13 cellular contexts compared by ENCODE assay signal in the genomic region with DNA sequence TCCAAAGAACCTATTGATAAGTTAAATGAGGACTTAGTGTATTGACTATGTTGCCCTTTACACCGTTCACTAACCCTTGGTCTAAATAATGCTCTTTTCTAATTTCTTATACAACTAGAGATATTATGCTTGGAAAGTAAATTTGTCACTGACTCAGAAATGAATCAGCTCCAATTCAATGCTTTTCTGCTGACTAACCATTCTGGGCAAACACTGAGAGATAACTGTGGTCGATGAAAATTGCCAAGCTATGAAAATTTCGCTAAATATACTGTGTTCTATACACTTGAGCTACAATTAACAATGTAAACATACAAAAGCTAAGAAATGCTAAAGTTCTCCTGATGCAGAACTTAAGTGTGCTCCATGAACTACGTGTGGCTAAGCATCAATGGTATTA. TPM values are rescaled to one million over a fixed set of nuclear protein-coding genes. Genes with fewer than 3 reads are reported as not detected.
A peak's percentile ranks its signal among the peaks of the same experiment; 100 is the strongest.
DNase-seq lines count a peak whose midpoint lies in the region; ATAC-seq, FAIRE-seq and TF ChIP-seq lines count a peak whose summit lies in the region.
"Had no signal": no experiment of that assay in that cellular context is flagged by ENCODE, and none has a peak within 500 bp of the region (broad histone marks: within the 10 kb centered on the region; RNA-seq: fewer than 3 reads in every experiment).

No MANE protein-coding gene starts in this region.

- TF ChIP-seq EP300 in HepG2 (IDR thresholded peaks at IDR 0.05; ENCODE audit: low read depth in 2 of 2, low read length in 2 of 2) (no peak), HepG2 (CRISPR knock-in tag; IDR thresholded peaks at IDR 0.05; ENCODE audit: borderline replicate concordance) (no peak)

- no peak overlapping the region for H3K4me2 ChIP-seq in HepG2 (ENCODE audit: low read depth, low read length)

- ATAC-seq in HepG2 = no peak
- ATAC-seq in GM18873 (IDR thresholded peaks at IDR 0.05; ENCODE audit: low FRiP score, unreplicated experiment) = no peak
- no peak for ATAC-seq in HG03045 (IDR thresholded peaks at IDR 0.05; ENCODE audit: unreplicated experiment)

- no peak overlapping the region for H3K4me3 ChIP-seq in HepG2 (replicated peaks in 1 of 3; ENCODE audit: insufficient read depth in 1 of 3, low read depth in 2 of 3, low read length in 3 of 3)

- H3K36me3 Mint-ChIP-seq in chondrocyte (ENCODE audit: low read depth) = peaks cover 19% of the 10 kb centered on the region
- H3K36me3 Mint-ChIP-seq in activated T-helper 2 cell treated with anti-CD3 and anti-CD28 coated beads, Interferon-gamma antibody, Interleukin-2, Interleukin-4, amounts not matched to agents 10 μg/mL and 5 μg/mL and 100 μg/mL, durations not matched to agents 14 hours and 24 hours and 36 hours (ENCODE audit: low read depth) = peaks cover 36% of the 10 kb centered on the region

- CTCF ChIA-PET in HepG2 (lab: Yijun Ruan, JAX; ENCODE audit: low intra/inter-chr PET ratio, low total read pairs) = no interaction called here

- intact Hi-C loops in HepG2 (cut with micrococcal nuclease; ENCODE audit: unreplicated experiment) = no loop called here
- intact Hi-C loops in activated T-helper 2 cell treated with anti-CD3 and anti-CD28 coated beads, Interferon-gamma antibody, Interleukin-2, Interleukin-4, amounts not matched to agents 10 μg/mL and 5 μg/mL and 100 μg/mL, durations not matched to agents 14 hours and 24 hours and 36 hours (cut with micrococcal nuclease) = no loop called here

- peak; percentile 47 for DNase-seq in AG08396 (ENCODE audit: low spot score)
- peak; percentile 94 for DNase-seq in M059J (ENCODE audit: low read depth)
- no peak for DNase-seq in chondrocyte (ENCODE audit: low spot score)
- DNase-seq in HepG2 (ENCODE audit: low spot score) = peak; percentile 35
- no peak for DNase-seq in activated T-helper 2 cell treated with anti-CD3 and anti-CD28 coated beads, Interferon-gamma antibody, Interleukin-2, Interleukin-4, amounts not matched to agents 10 μg/mL and 5 μg/mL and 100 μg/mL, durations not matched to agents 14 hours and 24 hours and 36 hours (ENCODE audit: low spot score)
- no peak for DNase-seq in activated T-cell treated with anti-CD3 and anti-CD28 coated beads, Interleukin-2, amount 50 U/mL, for 48 hours
- DNase-seq: activated effector memory CD4-positive, alpha-beta T cell treated with Interleukin-2 at 50 U/mL for 16 hours; glutamatergic neuron; NCI-H446; nephron progenitor cell; T1000 had no signal

- no peak overlapping the region for H3K27ac ChIP-seq in HepG2 (ENCODE audit: extremely low read length, insufficient read depth, low read length)

- no peak for TF ChIP-seq POLR2A in HepG2 (IDR thresholded peaks at IDR 0.05; ENCODE audit: insufficient read depth in 1 of 2, low read depth in 2 of 2, low read length in 2 of 2)

- WGBS in HepG2 (ENCODE audit: low lambda C conversion rate) = 76% methylated on average over 4 of the region's 4 CpGs

- H3K4me3 Mint-ChIP-seq in chondrocyte (ENCODE audit: unreplicated experiment) = no peak overlapping the region
- H3K4me3 Mint-ChIP-seq in activated T-helper 2 cell treated with anti-CD3 and anti-CD28 coated beads, Interferon-gamma antibody, Interleukin-2, Interleukin-4, amounts not matched to agents 10 μg/mL and 5 μg/mL and 100 μg/mL, durations not matched to agents 14 hours and 24 hours and 36 hours (ENCODE audit: low read depth) = no peak overlapping the region
- H3K4me3 Mint-ChIP-seq: nephron progenitor cell had no signal

- in situ Hi-C loops in HepG2 (cut with HindIII; ENCODE audit: extremely low pct_ligation_motif_present, low pct_unique_long_range_greater_than_20kb) = no loop called here

- TF ChIP-seq RAD21 in HepG2 (CRISPR knock-in tag; IDR thresholded peaks at IDR 0.05) = no peak

- H3K27me3 Mint-ChIP-seq in chondrocyte (ENCODE audit: low read depth) = no peaks in the 10 kb centered on the region
- no peaks in the 10 kb centered on the region for H3K27me3 Mint-ChIP-seq in activated T-helper 2 cell treated with anti-CD3 and anti-CD28 coated beads, Interferon-gamma antibody, Interleukin-2, Interleukin-4, amounts not matched to agents 10 μg/mL and 5 μg/mL and 100 μg/mL, durations not matched to agents 14 hours and 24 hours and 36 hours (ENCODE audit: low read depth)

- H3K79me2 ChIP-seq in HepG2 (ENCODE audit: insufficient read depth, low read length) = no peaks in the 10 kb centered on the region

- no peaks in the 10 kb centered on the region for H3K27me3 ChIP-seq in HepG2 (ENCODE audit: control insufficient read depth in 1 of 2, insufficient read depth in 2 of 2, low read length in 2 of 2)

- H3K4me1 Mint-ChIP-seq in chondrocyte (ENCODE audit: low read depth) = peaks cover 49% of the 10 kb centered on the region
- peaks cover 2% of the 10 kb centered on the region for H3K4me1 Mint-ChIP-seq in activated T-helper 2 cell treated with anti-CD3 and anti-CD28 coated beads, Interferon-gamma antibody, Interleukin-2, Interleukin-4, amounts not matched to agents 10 μg/mL and 5 μg/mL and 100 μg/mL, durations not matched to agents 14 hours and 24 hours and 36 hours (ENCODE audit: low read depth)

- no peaks in the 10 kb centered on the region for H4K20me1 ChIP-seq in HepG2 (ENCODE audit: insufficient read depth, low read length)

- no TSS peak for BruUV-seq in HepG2 (replicated peaks; lab: Mats Ljungman, UMichigan)

- H3K36me3 ChIP-seq in HepG2 (replicated peaks in 1 of 2; ENCODE audit: control insufficient read depth in 1 of 2, insufficient read depth in 2 of 2, low read length in 2 of 2) = peaks cover 17 to 37% of the 10 kb centered on the region in 2 experiments

- no peak overlapping the region for H2AFZ ChIP-seq in HepG2 (ENCODE audit: low read length)

- H3K9me3 Mint-ChIP-seq in chondrocyte (ENCODE audit: low read depth) = no peaks in the 10 kb centered on the region
- H3K9me3 Mint-ChIP-seq in activated T-helper 2 cell treated with anti-CD3 and anti-CD28 coated beads, Interferon-gamma antibody, Interleukin-2, Interleukin-4, amounts not matched to agents 10 μg/mL and 5 μg/mL and 100 μg/mL, durations not matched to agents 14 hours and 24 hours and 36 hours = no peaks in the 10 kb centered on the region
- H3K9me3 Mint-ChIP-seq: nephron progenitor cell had no signal

- H3K9ac ChIP-seq in HepG2 (ENCODE audit: insufficient read depth, low read depth, low read length) = no peak overlapping the region

- POLR2A ChIA-PET in HepG2 (lab: Yijun Ruan, JAX) = interaction anchor here (0.7 kb wide), 1 partner anchor 47 kb away, joined by 3 read pairs; a partner anchor contains a TSS

- FAIRE-seq in HepG2 (lab: Jason Lieb, UNC) = peak; percentile 53

- no peaks in the 10 kb centered on the region for H3K4me1 ChIP-seq in HepG2 (ENCODE audit: insufficient read depth, low read length)

- no peaks in the 10 kb centered on the region for H3K9me3 ChIP-seq in HepG2 (ENCODE audit: low read length)

- TF ChIP-seq CTCF in chondrocyte (IDR thresholded peaks at IDR 0.05) (no peak), HepG2 (CRISPR knock-in tag; IDR thresholded peaks at IDR 0.05) (no peak)

- H3K27ac Mint-ChIP-seq in chondrocyte (ENCODE audit: unreplicated experiment) = peak overlapping the region; percentile 95
- H3K27ac Mint-ChIP-seq in activated T-helper 2 cell treated with anti-CD3 and anti-CD28 coated beads, Interferon-gamma antibody, Interleukin-2, Interleukin-4, amounts not matched to agents 10 μg/mL and 5 μg/mL and 100 μg/mL, durations not matched to agents 14 hours and 24 hours and 36 hours = no peak overlapping the region
- H3K27ac Mint-ChIP-seq: nephron progenitor cell had no signal

RNA-seq across cellular contexts. Expression of a gene that starts 19.5 kb away (rescaled TPM):
- total RNA-seq in M059J (2014; rRNA removed; shearing (Covaris generic)) = 19.1 and 28.1 TPM in 2 replicates
- total RNA-seq in chondrocyte = 15.3 to 15.4 TPM (median 15.3 TPM) in 3 replicates
- 15.5 and 25.4 TPM in 2 replicates for total RNA-seq in HepG2 (2016; rRNA removed; fragmentation: Illumina TruSeq; extraction: Trizol)
- 1.7 and 1.8 TPM in 2 replicates for total RNA-seq in HepG2 (2016; cell fraction: cytosol; rRNA removed; fragmentation: Illumina TruSeq; extraction: Trizol; ENCODE audit: low read depth)
- 15.4 and 24.0 TPM in 2 replicates for total RNA-seq in HepG2 (2016; cell fraction: insoluble cytoplasmic fraction; rRNA removed; fragmentation: Illumina TruSeq; extraction: Trizol)
- 12.7 and 13.3 TPM in 2 replicates for total RNA-seq in HepG2 (2016; cell fraction: membrane; rRNA removed; fragmentation: Illumina TruSeq; extraction: Trizol)
- 13.0 and 14.6 TPM in 2 replicates for total RNA-seq in HepG2 (2016; cell fraction: nucleus; rRNA removed; fragmentation: Illumina TruSeq; extraction: Trizol)
- 8.7 and 11.4 TPM in 2 replicates for polyA plus RNA-seq in HepG2 (2011; rRNA removed)
- polyA plus RNA-seq in HepG2 (2011; cell fraction: cytosol; rRNA removed) = 5.9 and 7.6 TPM in 2 replicates
- 4.6 and 4.9 TPM in 2 replicates for polyA plus RNA-seq in HepG2 (2011; cell fraction: nucleus; rRNA removed)
- 5.6 and 6.2 TPM in 2 replicates for polyA plus RNA-seq in HepG2 (2012)
- 1.3 and 1.4 TPM in 2 replicates for polyA plus RNA-seq in HepG2 (2016; cell fraction: cytosol; fragmentation: Illumina TruSeq; extraction: Trizol; ENCODE audit: low read depth)
- polyA plus RNA-seq in HepG2 (2016; cell fraction: insoluble cytoplasmic fraction; fragmentation: Illumina TruSeq; extraction: Trizol; ENCODE audit: low read depth) = 24.9 and 25.0 TPM in 2 replicates
- 7.3 and 7.7 TPM in 2 replicates for polyA plus RNA-seq in HepG2 (2016; cell fraction: membrane; fragmentation: Illumina TruSeq; extraction: Trizol; ENCODE audit: low read depth)
- polyA plus RNA-seq in HepG2 (2016; cell fraction: nucleus; fragmentation: Illumina TruSeq; extraction: Trizol; ENCODE audit: insufficient read depth, low read depth) = 19.5 and 21.6 TPM in 2 replicates
- polyA minus RNA-seq in HepG2 (2011; rRNA and poly(A)+ RNA removed; ENCODE audit: low replicate concordance) = 6.8 and 9.5 TPM in 2 replicates
- polyA minus RNA-seq in HepG2 (2011; cell fraction: cytosol; rRNA and poly(A)+ RNA removed) = 7.1 and 9.0 TPM in 2 replicates
- 8.2 and 11.1 TPM in 2 replicates for polyA minus RNA-seq in HepG2 (2011; cell fraction: nucleus; rRNA and poly(A)+ RNA removed)
- 21.9 and 22.1 TPM in 2 replicates for total RNA-seq in activated T-helper 2 cell treated with anti-CD3 and anti-CD28 coated beads, Interferon-gamma antibody, Interleukin-2, Interleukin-4, amounts not matched to agents 10 μg/mL and 5 μg/mL and 100 μg/mL, durations not matched to agents 14 hours and 24 hours and 36 hours

RNA-seq across cellular contexts. Expression of a gene that starts 23.1 kb away (rescaled TPM):
- 45.2 and 80.4 TPM in 2 replicates for total RNA-seq in M059J (2014; rRNA removed; shearing (Covaris generic))
- total RNA-seq in chondrocyte (72.5 to 84.4 TPM (median 78.8 TPM) in 3 replicates), HepG2 (2016; rRNA removed; fragmentation: Illumina TruSeq; extraction: Trizol) (59.2 and 64.3 TPM in 2 replicates)
- 39.0 and 41.9 TPM in 2 replicates for total RNA-seq in HepG2 (2016; cell fraction: cytosol; rRNA removed; fragmentation: Illumina TruSeq; extraction: Trizol; ENCODE audit: low read depth)
- 57.9 and 71.5 TPM in 2 replicates for total RNA-seq in HepG2 (2016; cell fraction: insoluble cytoplasmic fraction; rRNA removed; fragmentation: Illumina TruSeq; extraction: Trizol)
- total RNA-seq in HepG2 (2016; cell fraction: membrane; rRNA removed; fragmentation: Illumina TruSeq; extraction: Trizol) = 69.1 and 90.8 TPM in 2 replicates
- total RNA-seq in HepG2 (2016; cell fraction: nucleus; rRNA removed; fragmentation: Illumina TruSeq; extraction: Trizol) = 79.2 and 92.5 TPM in 2 replicates
- polyA plus RNA-seq in HepG2 (2011; rRNA removed) = 93.5 and 98.4 TPM in 2 replicates
- 44.3 and 45.4 TPM in 2 replicates for polyA plus RNA-seq in HepG2 (2011; cell fraction: cytosol; rRNA removed)
- polyA plus RNA-seq in HepG2 (2011; cell fraction: nucleus; rRNA removed) = 382 and 412 TPM in 2 replicates
- 65.8 and 76.9 TPM in 2 replicates for polyA plus RNA-seq in HepG2 (2012)
- 44.6 and 65.5 TPM in 2 replicates for polyA plus RNA-seq in HepG2 (2016; cell fraction: cytosol; fragmentation: Illumina TruSeq; extraction: Trizol; ENCODE audit: low read depth)
- polyA plus RNA-seq in HepG2 (2016; cell fraction: insoluble cytoplasmic fraction; fragmentation: Illumina TruSeq; extraction: Trizol; ENCODE audit: low read depth) = 77.5 and 86.9 TPM in 2 replicates
- polyA plus RNA-seq in HepG2 (2016; cell fraction: membrane; fragmentation: Illumina TruSeq; extraction: Trizol; ENCODE audit: low read depth) = 66.8 and 86.6 TPM in 2 replicates
- polyA plus RNA-seq in HepG2 (2016; cell fraction: nucleus; fragmentation: Illumina TruSeq; extraction: Trizol; ENCODE audit: insufficient read depth, low read depth) = 216 and 220 TPM in 2 replicates
- polyA minus RNA-seq in HepG2 (2011; rRNA and poly(A)+ RNA removed; ENCODE audit: low replicate concordance) = 55.2 and 76.3 TPM in 2 replicates
- 24.3 and 30.7 TPM in 2 replicates for polyA minus RNA-seq in HepG2 (2011; cell fraction: cytosol; rRNA and poly(A)+ RNA removed)
- polyA minus RNA-seq in HepG2 (2011; cell fraction: nucleus; rRNA and poly(A)+ RNA removed) = 98.2 and 133 TPM in 2 replicates
- 70.7 and 79.2 TPM in 2 replicates for total RNA-seq in activated T-helper 2 cell treated with anti-CD3 and anti-CD28 coated beads, Interferon-gamma antibody, Interleukin-2, Interleukin-4, amounts not matched to agents 10 μg/mL and 5 μg/mL and 100 μg/mL, durations not matched to agents 14 hours and 24 hours and 36 hours

RNA-seq across cellular contexts. Expression of a gene that starts 47.0 kb away (rescaled TPM):
- total RNA-seq in M059J (2014; rRNA removed; shearing (Covaris generic)) = 26.2 and 28.8 TPM in 2 replicates
- total RNA-seq in chondrocyte (30.9 to 43.4 TPM (median 31.4 TPM) in 3 replicates), HepG2 (2016; rRNA removed; fragmentation: Illumina TruSeq; extraction: Trizol) (53.6 and 70.3 TPM in 2 replicates)
- 9.4 and 12.3 TPM in 2 replicates for total RNA-seq in HepG2 (2016; cell fraction: cytosol; rRNA removed; fragmentation: Illumina TruSeq; extraction: Trizol; ENCODE audit: low read depth)
- 52.2 and 73.2 TPM in 2 replicates for total RNA-seq in HepG2 (2016; cell fraction: insoluble cytoplasmic fraction; rRNA removed; fragmentation: Illumina TruSeq; extraction: Trizol)
- 19.9 and 21.3 TPM in 2 replicates for total RNA-seq in HepG2 (2016; cell fraction: membrane; rRNA removed; fragmentation: Illumina TruSeq; extraction: Trizol)
- 30.5 and 33.7 TPM in 2 replicates for total RNA-seq in HepG2 (2016; cell fraction: nucleus; rRNA removed; fragmentation: Illumina TruSeq; extraction: Trizol)
- polyA plus RNA-seq in HepG2 (2011; rRNA removed) = 25.9 and 34.1 TPM in 2 replicates
- 11.9 and 18.2 TPM in 2 replicates for polyA plus RNA-seq in HepG2 (2011; cell fraction: cytosol; rRNA removed)
- 23.0 and 31.9 TPM in 2 replicates for polyA plus RNA-seq in HepG2 (2011; cell fraction: nucleus; rRNA removed)
- 21.2 and 30.4 TPM in 2 replicates for polyA plus RNA-seq in HepG2 (2012)
- polyA plus RNA-seq in HepG2 (2016; cell fraction: cytosol; fragmentation: Illumina TruSeq; extraction: Trizol; ENCODE audit: low read depth) = 9.0 and 11.2 TPM in 2 replicates
- polyA plus RNA-seq in HepG2 (2016; cell fraction: insoluble cytoplasmic fraction; fragmentation: Illumina TruSeq; extraction: Trizol; ENCODE audit: low read depth) = 78.1 and 82.8 TPM in 2 replicates
- polyA plus RNA-seq in HepG2 (2016; cell fraction: membrane; fragmentation: Illumina TruSeq; extraction: Trizol; ENCODE audit: low read depth) = 16.5 and 17.2 TPM in 2 replicates
- polyA plus RNA-seq in HepG2 (2016; cell fraction: nucleus; fragmentation: Illumina TruSeq; extraction: Trizol; ENCODE audit: insufficient read depth, low read depth) = 59.6 and 59.7 TPM in 2 replicates
- 0.33 and 3.9 TPM in 2 replicates for polyA minus RNA-seq in HepG2 (2011; rRNA and poly(A)+ RNA removed; ENCODE audit: low replicate concordance)
- polyA minus RNA-seq in HepG2 (2011; cell fraction: cytosol; rRNA and poly(A)+ RNA removed) = 5.7 and 7.4 TPM in 2 replicates
- polyA minus RNA-seq in HepG2 (2011; cell fraction: nucleus; rRNA and poly(A)+ RNA removed) = 8.8 and 12.4 TPM in 2 replicates
- 69.7 and 70.2 TPM in 2 replicates for total RNA-seq in activated T-helper 2 cell treated with anti-CD3 and anti-CD28 coated beads, Interferon-gamma antibody, Interleukin-2, Interleukin-4, amounts not matched to agents 10 μg/mL and 5 μg/mL and 100 μg/mL, durations not matched to agents 14 hours and 24 hours and 36 hours

Comparison
In these comparisons a context has a peak if more than half of its experiments do, and no peak if none do; other contexts are left out.
1. DNase-seq: peak in AG08396 (single experiment), M059J (single experiment) and HepG2 (single experiment); none in chondrocyte (single experiment), activated T-helper 2 cell treated with anti-CD3 and anti-CD28 coated beads, Interferon-gamma antibody, Interleukin-2, Interleukin-4, amounts not matched to agents 10 μg/mL and 5 μg/mL and 100 μg/mL, durations not matched to agents 14 hours and 24 hours and 36 hours (single experiment) and activated T-cell treated with anti-CD3 and anti-CD28 coated beads, Interleukin-2, amount 50 U/mL, for 48 hours (0 of 2).